In genomic region chr1:108560430-108561144, GRCh38 we compare ENCODE assay signal across 7 cellular contexts. TPM values are rescaled to one million over a fixed set of nuclear protein-coding genes. Genes with fewer than 3 reads are reported as not detected.
DNase-seq lines count a peak whose midpoint lies in the region; TF ChIP-seq lines count a peak whose summit lies in the region.

No MANE protein-coding gene starts in this region.

- peak overlapping the region; percentile 92 to 98 (median 97) for H3K4me3 Mint-ChIP-seq in brain

- H3K27me3 Mint-ChIP-seq in brain: peaks cover 6% of the 10 kb centered on the region

- peak overlapping the region; percentile 67 for H3K4me3 ChIP-seq in GM12865 (ENCODE audit: low read depth, low read length)
- peak overlapping the region; percentile 63 for H3K4me3 ChIP-seq in HFF-Myc (replicated peaks; ENCODE audit: low read depth, low read length)

- H3K27ac Mint-ChIP-seq in brain: peak overlapping the region; percentile 90 to 97 (median 96)

- H3K4me1 Mint-ChIP-seq in brain: peaks cover 43% of the 10 kb centered on the region

- TF ChIP-seq CTCF in GM12865 (IDR thresholded peaks at IDR 0.05; ENCODE audit: insufficient read depth, low read depth, low read length, missing control alignments): no peak
- no peak for TF ChIP-seq CTCF in HFF-Myc (IDR thresholded peaks at IDR 0.05; ENCODE audit: low read depth, low read length, missing control alignments)
- TF ChIP-seq CTCF in brain (conservative IDR thresholded peaks at IDR 0.05): no peak

- DNase-seq in GM12865 (ENCODE audit: low read depth) (peak; percentile 66), HFF-Myc (ENCODE audit: extremely low read depth, low read depth) (no peak), NCI-H1092 treated with DMSO at 0.1 percent for 48 hours (lab: John Stamatoyannopoulos, UW) (peak; percentile 72), T-helper 22 cell (ENCODE audit: low read depth) (peak; percentile 45), inferior parietal cortex (ENCODE audit: extremely low spot score) (peak; percentile 48)
- DNase-seq in stimulated activated CD4-positive, alpha-beta T cell treated with anti-CD3 and anti-CD28 coated beads, Interleukin-12 subunit alpha, Interleukin-12 subunit beta, amount 100 ng/mL, for 24 hours (ENCODE audit: low read depth in 2 of 2): peak; percentile 5 to 27

- no peaks in the 10 kb centered on the region for H3K36me3 Mint-ChIP-seq in brain

- H3K9me3 Mint-ChIP-seq in brain: peaks cover 0 to 3% (median 0%) of the 10 kb centered on the region in 5 experiments

RNA-seq across cellular contexts. Expression of gene EEIG2, which starts 0.7 kb away (rescaled TPM):
- polyA plus RNA-seq in brain (ENCODE audit: insufficient read depth, low read depth, low replicate concordance): 5.3 TPM
